Comparison of ENCODE assay signal across 16 cellular contexts in the genomic region with DNA sequence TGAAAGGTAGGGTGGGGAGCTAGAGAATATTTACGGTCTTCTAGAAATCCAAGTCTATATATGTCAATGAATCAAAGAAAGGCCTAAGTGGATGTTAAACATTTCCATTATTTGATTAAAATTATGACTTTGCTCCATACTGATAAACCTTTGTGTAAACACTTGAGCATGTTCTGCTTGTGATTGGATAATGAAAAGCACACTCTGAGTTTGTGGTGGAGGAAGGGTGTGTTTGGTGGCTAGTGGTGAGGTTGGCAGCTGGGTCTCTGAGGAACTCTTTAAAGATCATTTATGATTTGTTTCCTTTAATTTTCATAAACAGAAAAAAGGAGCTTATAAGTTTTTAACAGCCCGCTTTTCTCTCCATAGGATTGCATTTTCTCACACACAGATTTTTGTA.
DNase-seq lines count a peak whose midpoint lies in the region; TF ChIP-seq lines count a peak whose summit lies in the region.
"Had no signal": no experiment of that assay in that cellular context is flagged by ENCODE, and none has a peak within 500 bp of the region (broad histone marks: within the 10 kb centered on the region; RNA-seq: fewer than 3 reads in every experiment).

No MANE protein-coding gene starts in this region.

- no peaks in the 10 kb centered on the region for H3K27me3 Mint-ChIP-seq in endodermal cell (ENCODE audit: insufficient read depth)

- whole genome bisulfite sequencing in endodermal cell (ENCODE audit: insufficient coverage in 1 of 2, insufficient read length in 1 of 2), 2 experiments: 96% methylated on average over 2 of the region's 2 CpGs; no CpG with 5 or more reads in 1 of the 2 experiments
- 89 to 95% methylated on average over 2 of the region's 2 CpGs for WGBS in esophagus squamous epithelium, 2 donors

- H3K27ac ChIP-seq in endodermal cell (ENCODE audit: low read depth, low read length) (no peak overlapping the region), esophagus squamous epithelium (no peak overlapping the region)
- H3K27ac ChIP-seq: GM23248 had no signal

- H3K27ac Mint-ChIP-seq in endodermal cell: no peak overlapping the region
- H3K27ac Mint-ChIP-seq: CD4-positive, alpha-beta memory T cell had no signal

- no peaks in the 10 kb centered on the region for H3K27me3 ChIP-seq in endodermal cell (ENCODE audit: control insufficient read depth, insufficient read depth, low read length, poor library complexity, severe bottlenecking)
- H3K27me3 ChIP-seq in esophagus squamous epithelium: no peaks in the 10 kb centered on the region

- intact Hi-C loops in esophagus squamous epithelium (cut with DNase I): no loop called here

- no peaks in the 10 kb centered on the region for H3K9me3 ChIP-seq in endodermal cell (ENCODE audit: control insufficient read depth, low read length)
- H3K9me3 ChIP-seq in esophagus squamous epithelium: no peaks in the 10 kb centered on the region

- H3K36me3 ChIP-seq in endodermal cell (ENCODE audit: control insufficient read depth, insufficient read depth, low read length): no peaks in the 10 kb centered on the region
- no peaks in the 10 kb centered on the region for H3K36me3 ChIP-seq in esophagus squamous epithelium

- H3K9me3 Mint-ChIP-seq in endodermal cell: no peaks in the 10 kb centered on the region

- no peak overlapping the region for H3K9ac ChIP-seq in endodermal cell (ENCODE audit: extremely low read depth, low read length, poor library complexity, severe bottlenecking)
- H3K9ac ChIP-seq: GM23248 had no signal

- no peak overlapping the region for H3K4me3 Mint-ChIP-seq in endodermal cell
- H3K4me3 Mint-ChIP-seq: CD4-positive, alpha-beta memory T cell had no signal

- DNase-seq in DMS153 (lab: John Stamatoyannopoulos, UW): peak; percentile 11
- DNase-seq in DMS153 treated with DMSO at 0.1 percent for 48 hours (lab: John Stamatoyannopoulos, UW; ENCODE audit: unreplicated experiment): peak; percentile 19
- peak; percentile 30 for DNase-seq in LNCaP clone FGC (ENCODE audit: low read depth)
- peak; percentile 17 for DNase-seq in fibroblast of peridontal ligament (ENCODE audit: extremely low read depth)
- no peak for DNase-seq in hippocampal formation (lab: John Stamatoyannopoulos, UW)
- no peak for DNase-seq in endodermal cell
- DNase-seq in esophagus squamous epithelium (lab: John Stamatoyannopoulos, UW): no peak
- DNase-seq in GM19238 (ENCODE audit: insufficient read length, low spot score): no peak
- DNase-seq: C1 segment of cervical spinal cord; Calu3; CD4-positive, alpha-beta memory T cell; COR-L47; DND-41; GM23248; H7; HCEC 1CT had no signal

- H3K4me3 ChIP-seq in LNCaP clone FGC (ENCODE audit: low read depth, low read length): no peak overlapping the region
- H3K4me3 ChIP-seq in endodermal cell (ENCODE audit: low read length): no peak overlapping the region
- no peak overlapping the region for H3K4me3 ChIP-seq in esophagus squamous epithelium
- H3K4me3 ChIP-seq: GM23248 had no signal

- TF ChIP-seq POLR2A in esophagus squamous epithelium (IDR thresholded peaks at IDR 0.05): no peak

- H3K4me1 Mint-ChIP-seq in endodermal cell: peaks cover 2% of the 10 kb centered on the region
- H3K4me1 Mint-ChIP-seq: CD4-positive, alpha-beta memory T cell had no signal

- TF ChIP-seq CTCF in LNCaP clone FGC (IDR thresholded peaks at IDR 0.05; ENCODE audit: control insufficient read depth, extremely low read depth, insufficient read depth) (no peak), endodermal cell (conservative IDR thresholded peaks at IDR 0.05) (no peak), esophagus squamous epithelium (IDR thresholded peaks at IDR 0.05) (no peak)

- H3K4me1 ChIP-seq in endodermal cell (ENCODE audit: control insufficient read depth, insufficient read depth, low read length): no peaks in the 10 kb centered on the region
- no peaks in the 10 kb centered on the region for H3K4me1 ChIP-seq in esophagus squamous epithelium

- no peaks in the 10 kb centered on the region for H3K36me3 Mint-ChIP-seq in endodermal cell (ENCODE audit: low read depth)
- H3K36me3 Mint-ChIP-seq: CD4-positive, alpha-beta memory T cell had no signal

Comparison
In these comparisons a context has a peak if more than half of its experiments do, and no peak if none do; other contexts are left out.
1. DNase-seq: peak in DMS153 (single experiment), DMS153 treated with DMSO at 0.1 percent for 48 hours (single experiment), LNCaP clone FGC (single experiment) and fibroblast of peridontal ligament (single experiment); none in hippocampal formation (0 of 2), endodermal cell (single experiment), esophagus squamous epithelium (single experiment) and GM19238 (single experiment).